In the genomic region with DNA sequence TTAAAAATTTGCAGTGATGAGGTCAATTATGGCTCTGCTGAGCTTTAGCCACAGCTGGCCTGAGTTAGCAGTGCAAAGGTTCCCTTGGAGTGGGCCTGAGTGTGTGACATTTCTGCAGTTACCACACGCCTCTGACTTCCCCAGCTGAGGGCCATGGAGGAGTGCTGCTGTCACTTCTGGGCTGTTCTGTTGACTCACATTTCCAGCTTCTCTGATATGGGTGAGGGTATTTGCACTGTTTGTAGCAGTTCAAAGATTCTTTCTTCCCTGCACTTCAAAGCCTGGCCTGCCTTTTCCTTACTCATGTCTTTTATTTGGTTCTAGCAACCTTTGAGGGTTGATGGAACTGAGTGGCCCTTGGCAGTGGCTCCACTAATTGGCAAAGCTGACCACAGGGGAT, we compare ENCODE assay signal across 1 cellular context.
TF ChIP-seq lines count a peak whose summit lies in the region.

No MANE protein-coding gene starts in this region.

TF ChIP-seq in HepG2, 621 proteins besides CTCF, POLR2A, EP300 and RAD21 (continued from another document and continues in another):
- TF ChIP-seq, protein P1, sequence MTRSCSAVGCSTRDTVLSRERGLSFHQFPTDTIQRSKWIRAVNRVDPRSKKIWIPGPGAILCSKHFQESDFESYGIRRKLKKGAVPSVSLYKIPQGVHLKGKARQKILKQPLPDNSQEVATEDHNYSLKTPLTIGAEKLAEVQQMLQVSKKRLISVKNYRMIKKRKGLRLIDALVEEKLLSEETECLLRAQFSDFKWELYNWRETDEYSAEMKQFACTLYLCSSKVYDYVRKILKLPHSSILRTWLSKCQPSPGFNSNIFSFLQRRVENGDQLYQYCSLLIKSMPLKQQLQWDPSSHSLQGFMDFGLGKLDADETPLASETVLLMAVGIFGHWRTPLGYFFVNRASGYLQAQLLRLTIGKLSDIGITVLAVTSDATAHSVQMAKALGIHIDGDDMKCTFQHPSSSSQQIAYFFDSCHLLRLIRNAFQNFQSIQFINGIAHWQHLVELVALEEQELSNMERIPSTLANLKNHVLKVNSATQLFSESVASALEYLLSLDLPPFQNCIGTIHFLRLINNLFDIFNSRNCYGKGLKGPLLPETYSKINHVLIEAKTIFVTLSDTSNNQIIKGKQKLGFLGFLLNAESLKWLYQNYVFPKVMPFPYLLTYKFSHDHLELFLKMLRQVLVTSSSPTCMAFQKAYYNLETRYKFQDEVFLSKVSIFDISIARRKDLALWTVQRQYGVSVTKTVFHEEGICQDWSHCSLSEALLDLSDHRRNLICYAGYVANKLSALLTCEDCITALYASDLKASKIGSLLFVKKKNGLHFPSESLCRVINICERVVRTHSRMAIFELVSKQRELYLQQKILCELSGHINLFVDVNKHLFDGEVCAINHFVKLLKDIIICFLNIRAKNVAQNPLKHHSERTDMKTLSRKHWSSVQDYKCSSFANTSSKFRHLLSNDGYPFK (CRISPR knock-in tag; IDR thresholded peaks at IDR 0.05; ENCODE audit: borderline replicate concordance): no peak
- TF ChIP-seq THYN1 (CRISPR knock-in tag; IDR thresholded peaks at IDR 0.05; ENCODE audit: borderline replicate concordance, low read depth): no peak
- TF ChIP-seq, protein P2, sequence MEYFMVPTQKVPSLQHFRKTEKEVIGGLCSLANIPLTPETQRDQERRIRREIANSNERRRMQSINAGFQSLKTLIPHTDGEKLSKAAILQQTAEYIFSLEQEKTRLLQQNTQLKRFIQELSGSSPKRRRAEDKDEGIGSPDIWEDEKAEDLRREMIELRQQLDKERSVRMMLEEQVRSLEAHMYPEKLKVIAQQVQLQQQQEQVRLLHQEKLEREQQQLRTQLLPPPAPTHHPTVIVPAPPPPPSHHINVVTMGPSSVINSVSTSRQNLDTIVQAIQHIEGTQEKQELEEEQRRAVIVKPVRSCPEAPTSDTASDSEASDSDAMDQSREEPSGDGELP (IDR thresholded peaks at IDR 0.05; ENCODE audit: borderline replicate concordance, low read depth): peak; percentile 79
- no peak for TF ChIP-seq MLLT10 (CRISPR knock-in tag; IDR thresholded peaks at IDR 0.05)
- no peak for TF ChIP-seq FOXC1 (CRISPR knock-in tag; IDR thresholded peaks at IDR 0.05; ENCODE audit: borderline replicate concordance)
- TF ChIP-seq KLF11 (CRISPR knock-in tag; IDR thresholded peaks at IDR 0.05): no peak
- no peak for TF ChIP-seq GABPA (IDR thresholded peaks at IDR 0.05; ENCODE audit: low read depth, low read length)
- TF ChIP-seq GABPA (CRISPR knock-in tag; IDR thresholded peaks at IDR 0.05; ENCODE audit: low read depth): no peak
- TF ChIP-seq, protein P3, sequence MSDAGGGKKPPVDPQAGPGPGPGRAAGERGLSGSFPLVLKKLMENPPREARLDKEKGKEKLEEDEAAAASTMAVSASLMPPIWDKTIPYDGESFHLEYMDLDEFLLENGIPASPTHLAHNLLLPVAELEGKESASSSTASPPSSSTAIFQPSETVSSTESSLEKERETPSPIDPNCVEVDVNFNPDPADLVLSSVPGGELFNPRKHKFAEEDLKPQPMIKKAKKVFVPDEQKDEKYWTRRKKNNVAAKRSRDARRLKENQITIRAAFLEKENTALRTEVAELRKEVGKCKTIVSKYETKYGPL (CRISPR knock-in tag; IDR thresholded peaks at IDR 0.05): no peak
- no peak for TF ChIP-seq ZNF678 (CRISPR knock-in tag; IDR thresholded peaks at IDR 0.05)
- TF ChIP-seq TCF12 (IDR thresholded peaks at IDR 0.05): no peak
- no peak for TF ChIP-seq TCF12 (CRISPR knock-in tag; IDR thresholded peaks at IDR 0.05)
- TF ChIP-seq JDP2 (CRISPR knock-in tag; IDR thresholded peaks at IDR 0.05; ENCODE audit: borderline replicate concordance): no peak
- no peak for TF ChIP-seq ARNT (IDR thresholded peaks at IDR 0.05)
- TF ChIP-seq, protein P4, sequence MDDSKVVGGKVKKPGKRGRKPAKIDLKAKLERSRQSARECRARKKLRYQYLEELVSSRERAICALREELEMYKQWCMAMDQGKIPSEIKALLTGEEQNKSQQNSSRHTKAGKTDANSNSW (CRISPR knock-in tag; IDR thresholded peaks at IDR 0.05; ENCODE audit: borderline replicate concordance): no peak
- no peak for TF ChIP-seq MAZ (IDR thresholded peaks at IDR 0.05; ENCODE audit: borderline replicate concordance, low read depth, low read length)
- TF ChIP-seq MAZ (CRISPR knock-in tag; IDR thresholded peaks at IDR 0.05; ENCODE audit: low read depth): no peak
- TF ChIP-seq ZNF331 (CRISPR knock-in tag; IDR thresholded peaks at IDR 0.05): peak; percentile 25; the same call in 1 of the 2 replicates
- TF ChIP-seq ZNF567 (CRISPR knock-in tag; IDR thresholded peaks at IDR 0.05; ENCODE audit: borderline replicate concordance): no peak
- TF ChIP-seq TCF7 (IDR thresholded peaks at IDR 0.05; ENCODE audit: low read depth): peak; percentile 55; the same call in 1 of the 2 replicates
- no peak for TF ChIP-seq ZNF552 (CRISPR knock-in tag; IDR thresholded peaks at IDR 0.05; ENCODE audit: borderline replicate concordance)
- peak; percentile 21; the same call in 1 of the 2 replicates for TF ChIP-seq CEBPB (IDR thresholded peaks at IDR 0.05; ENCODE audit: borderline replicate concordance, low read depth, low read length)
- TF ChIP-seq LCORL (IDR thresholded peaks at IDR 0.05): no peak
- 0 out of 2 replicates have a peak, but pooled peaks have one; percentile 38 for TF ChIP-seq LCORL (CRISPR knock-in tag; IDR thresholded peaks at IDR 0.05)
- TF ChIP-seq ZNF260 (CRISPR knock-in tag; IDR thresholded peaks at IDR 0.05; ENCODE audit: borderline replicate concordance, low read depth): no peak
- no peak for TF ChIP-seq ZNF775 (CRISPR knock-in tag; IDR thresholded peaks at IDR 0.05; ENCODE audit: borderline replicate concordance)
- TF ChIP-seq, protein P5, sequence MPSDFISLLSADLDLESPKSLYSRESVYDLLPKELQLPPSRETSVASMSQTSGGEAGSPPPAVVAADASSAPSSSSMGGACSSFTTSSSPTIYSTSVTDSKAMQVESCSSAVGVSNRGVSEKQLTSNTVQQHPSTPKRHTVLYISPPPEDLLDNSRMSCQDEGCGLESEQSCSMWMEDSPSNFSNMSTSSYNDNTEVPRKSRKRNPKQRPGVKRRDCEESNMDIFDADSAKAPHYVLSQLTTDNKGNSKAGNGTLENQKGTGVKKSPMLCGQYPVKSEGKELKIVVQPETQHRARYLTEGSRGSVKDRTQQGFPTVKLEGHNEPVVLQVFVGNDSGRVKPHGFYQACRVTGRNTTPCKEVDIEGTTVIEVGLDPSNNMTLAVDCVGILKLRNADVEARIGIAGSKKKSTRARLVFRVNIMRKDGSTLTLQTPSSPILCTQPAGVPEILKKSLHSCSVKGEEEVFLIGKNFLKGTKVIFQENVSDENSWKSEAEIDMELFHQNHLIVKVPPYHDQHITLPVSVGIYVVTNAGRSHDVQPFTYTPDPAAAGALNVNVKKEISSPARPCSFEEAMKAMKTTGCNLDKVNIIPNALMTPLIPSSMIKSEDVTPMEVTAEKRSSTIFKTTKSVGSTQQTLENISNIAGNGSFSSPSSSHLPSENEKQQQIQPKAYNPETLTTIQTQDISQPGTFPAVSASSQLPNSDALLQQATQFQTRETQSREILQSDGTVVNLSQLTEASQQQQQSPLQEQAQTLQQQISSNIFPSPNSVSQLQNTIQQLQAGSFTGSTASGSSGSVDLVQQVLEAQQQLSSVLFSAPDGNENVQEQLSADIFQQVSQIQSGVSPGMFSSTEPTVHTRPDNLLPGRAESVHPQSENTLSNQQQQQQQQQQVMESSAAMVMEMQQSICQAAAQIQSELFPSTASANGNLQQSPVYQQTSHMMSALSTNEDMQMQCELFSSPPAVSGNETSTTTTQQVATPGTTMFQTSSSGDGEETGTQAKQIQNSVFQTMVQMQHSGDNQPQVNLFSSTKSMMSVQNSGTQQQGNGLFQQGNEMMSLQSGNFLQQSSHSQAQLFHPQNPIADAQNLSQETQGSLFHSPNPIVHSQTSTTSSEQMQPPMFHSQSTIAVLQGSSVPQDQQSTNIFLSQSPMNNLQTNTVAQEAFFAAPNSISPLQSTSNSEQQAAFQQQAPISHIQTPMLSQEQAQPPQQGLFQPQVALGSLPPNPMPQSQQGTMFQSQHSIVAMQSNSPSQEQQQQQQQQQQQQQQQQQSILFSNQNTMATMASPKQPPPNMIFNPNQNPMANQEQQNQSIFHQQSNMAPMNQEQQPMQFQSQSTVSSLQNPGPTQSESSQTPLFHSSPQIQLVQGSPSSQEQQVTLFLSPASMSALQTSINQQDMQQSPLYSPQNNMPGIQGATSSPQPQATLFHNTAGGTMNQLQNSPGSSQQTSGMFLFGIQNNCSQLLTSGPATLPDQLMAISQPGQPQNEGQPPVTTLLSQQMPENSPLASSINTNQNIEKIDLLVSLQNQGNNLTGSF (CRISPR knock-in tag; IDR thresholded peaks at IDR 0.05): no peak
- TF ChIP-seq RAD51 (IDR thresholded peaks at IDR 0.05; ENCODE audit: borderline replicate concordance): no peak
- no peak for TF ChIP-seq ZNF33A (CRISPR knock-in tag; IDR thresholded peaks at IDR 0.05; ENCODE audit: borderline replicate concordance)
- TF ChIP-seq HDAC1 (CRISPR knock-in tag; IDR thresholded peaks at IDR 0.05): no peak
- TF ChIP-seq NFE2L2 (IDR thresholded peaks at IDR 0.05; ENCODE audit: low read length): no peak
- TF ChIP-seq NFE2 (CRISPR knock-in tag; IDR thresholded peaks at IDR 0.05): no peak
- TF ChIP-seq, protein P6, sequence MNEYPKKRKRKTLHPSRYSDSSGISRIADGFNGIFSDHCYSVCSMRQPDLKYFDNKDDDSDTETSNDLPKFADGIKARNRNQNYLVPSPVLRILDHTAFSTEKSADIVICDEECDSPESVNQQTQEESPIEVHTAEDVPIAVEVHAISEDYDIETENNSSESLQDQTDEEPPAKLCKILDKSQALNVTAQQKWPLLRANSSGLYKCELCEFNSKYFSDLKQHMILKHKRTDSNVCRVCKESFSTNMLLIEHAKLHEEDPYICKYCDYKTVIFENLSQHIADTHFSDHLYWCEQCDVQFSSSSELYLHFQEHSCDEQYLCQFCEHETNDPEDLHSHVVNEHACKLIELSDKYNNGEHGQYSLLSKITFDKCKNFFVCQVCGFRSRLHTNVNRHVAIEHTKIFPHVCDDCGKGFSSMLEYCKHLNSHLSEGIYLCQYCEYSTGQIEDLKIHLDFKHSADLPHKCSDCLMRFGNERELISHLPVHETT (CRISPR knock-in tag; conservative IDR thresholded peaks at IDR 0.05): no peak
- no peak for TF ChIP-seq RARA (CRISPR knock-in tag; IDR thresholded peaks at IDR 0.05)
- TF ChIP-seq TAF15 (IDR thresholded peaks at IDR 0.05; ENCODE audit: low read depth, low read length, poor library complexity, severe bottlenecking): no peak
- no peak for TF ChIP-seq ZNF263 (CRISPR knock-in tag; IDR thresholded peaks at IDR 0.05)
- no peak for TF ChIP-seq ZNF841 (CRISPR knock-in tag; IDR thresholded peaks at IDR 0.05; ENCODE audit: borderline replicate concordance)
- 0 out of 2 replicates have a peak, but pooled peaks have one; percentile 12 for TF ChIP-seq ZNF644 (CRISPR knock-in tag; IDR thresholded peaks at IDR 0.05; ENCODE audit: low read depth)
- TF ChIP-seq MYNN (CRISPR knock-in tag; IDR thresholded peaks at IDR 0.05; ENCODE audit: low read depth): no peak
- peak; percentile 81; the same call in 1 of the 2 replicates for TF ChIP-seq TGIF2 (CRISPR knock-in tag; IDR thresholded peaks at IDR 0.05)
- TF ChIP-seq BRCA1 (CRISPR knock-in tag; IDR thresholded peaks at IDR 0.05): no peak
- TF ChIP-seq PCBP1 (IDR thresholded peaks at IDR 0.05; ENCODE audit: borderline replicate concordance, low read depth, low read length): no peak
- no peak for TF ChIP-seq ZSCAN22 (CRISPR knock-in tag; IDR thresholded peaks at IDR 0.05)
- TF ChIP-seq, protein P7, sequence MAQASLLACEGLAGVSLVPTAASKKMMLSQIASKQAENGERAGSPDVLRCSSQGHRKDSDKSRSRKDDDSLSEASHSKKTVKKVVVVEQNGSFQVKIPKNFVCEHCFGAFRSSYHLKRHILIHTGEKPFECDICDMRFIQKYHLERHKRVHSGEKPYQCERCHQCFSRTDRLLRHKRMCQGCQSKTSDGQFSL (CRISPR knock-in tag; IDR thresholded peaks at IDR 0.05): no peak
- TF ChIP-seq ZNF83 (CRISPR knock-in tag; IDR thresholded peaks at IDR 0.05; ENCODE audit: borderline replicate concordance): no peak
- TF ChIP-seq, protein P8, sequence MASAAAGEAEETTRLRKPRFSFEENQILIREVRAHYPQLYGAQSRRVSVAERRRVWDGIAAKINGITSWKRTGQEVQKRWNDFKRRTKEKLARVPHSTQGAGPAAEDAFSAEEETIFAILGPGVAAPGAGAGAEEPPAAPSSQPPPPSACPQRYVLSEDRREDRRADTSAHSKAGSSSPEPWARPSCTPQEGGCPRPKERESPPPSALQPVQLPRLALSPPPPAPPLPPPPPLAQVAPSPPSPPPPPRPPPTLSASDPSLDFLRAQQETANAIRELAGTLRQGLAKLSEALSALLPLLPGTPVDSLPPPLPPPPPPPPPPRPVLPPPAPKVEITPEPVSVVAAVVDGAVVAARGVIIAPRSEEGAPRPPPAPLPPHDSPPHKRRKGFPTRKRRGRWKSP (CRISPR knock-in tag; IDR thresholded peaks at IDR 0.05): no peak
- TF ChIP-seq ZNF768 (CRISPR knock-in tag; IDR thresholded peaks at IDR 0.05): no peak
- TF ChIP-seq BHLHE40 (IDR thresholded peaks at IDR 0.05; ENCODE audit: low read length): peak; percentile 32; the same call in 1 of the 2 replicates
- no peak for TF ChIP-seq ELF4 (CRISPR knock-in tag; IDR thresholded peaks at IDR 0.05; ENCODE audit: borderline replicate concordance)
- no peak for TF ChIP-seq EED (CRISPR knock-in tag; IDR thresholded peaks at IDR 0.05)
